ENCODE assay signal across 8 cellular contexts in the genomic region with DNA sequence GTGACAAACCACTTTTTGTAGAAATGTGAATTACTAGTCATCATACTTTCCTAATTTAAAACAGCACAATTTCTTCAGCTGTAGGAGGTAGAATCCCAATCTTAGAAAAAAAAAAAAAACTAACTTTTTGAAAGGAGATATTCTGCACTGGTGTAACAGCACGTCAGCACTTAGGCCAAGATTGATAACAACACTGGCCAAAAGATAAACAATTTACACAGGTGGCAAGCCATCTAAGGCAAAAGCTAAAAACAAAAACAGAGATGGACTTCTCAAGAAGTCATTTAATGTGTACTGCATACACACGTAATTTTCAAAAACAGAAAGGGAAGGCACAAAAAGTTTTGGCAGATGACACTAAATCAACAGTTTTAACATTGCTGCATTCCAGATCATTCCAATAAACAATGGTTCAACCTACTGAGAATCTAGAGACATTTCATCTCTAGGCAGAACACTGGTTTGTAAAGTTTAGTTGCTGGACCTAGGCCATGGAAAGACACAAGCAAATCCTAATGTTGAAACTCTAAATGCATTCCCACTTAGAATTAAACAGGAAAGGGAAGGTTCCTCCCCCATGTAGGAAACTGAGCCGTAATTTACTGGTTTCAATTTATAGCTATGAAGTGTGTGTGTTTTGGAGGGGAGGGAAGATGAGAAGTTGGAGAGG. TPM values are rescaled to one million over a fixed set of nuclear protein-coding genes. Genes with fewer than 3 reads are reported as not detected.
DNase-seq lines count a peak whose midpoint lies in the region; ATAC-seq and TF ChIP-seq lines count a peak whose summit lies in the region.

No MANE protein-coding gene starts in this region.

- no peaks in the 10 kb centered on the region for H3K9me3 ChIP-seq in HEK293 (ENCODE audit: control insufficient read depth, insufficient read depth, low read depth, low read length)
- H3K9me3 ChIP-seq in T-helper 17 cell (ENCODE audit: control insufficient read depth, low read length, poor library complexity, severe bottlenecking), result no peaks in the 10 kb centered on the region
- no peaks in the 10 kb centered on the region for H3K9me3 ChIP-seq in skeletal muscle tissue (ENCODE audit: control insufficient read depth in 3 of 3, low read length in 3 of 3)

- H3K4me1 ChIP-seq in HEK293 (ENCODE audit: control insufficient read depth, insufficient read depth, low read length) (peaks cover 10% of the 10 kb centered on the region; the same call in 1 of the 2 replicates), skeletal muscle tissue (ENCODE audit: control insufficient read depth in 3 of 3, insufficient read depth in 3 of 3, low read length in 3 of 3) (peaks cover 30 to 47% (median 33%) of the 10 kb centered on the region in 3 donors)

- H3K4me3 ChIP-seq in HEK293 (ENCODE audit: low read depth, low read length) (peak overlapping the region; percentile 91), fibroblast of villous mesenchyme (ENCODE audit: low read depth, low read length) (peak overlapping the region; percentile 92), skeletal muscle tissue (ENCODE audit: low read length in 3 of 3) (peak overlapping the region; percentile 85 to 95 (median 92))

- POLR2A ChIA-PET in HEK293 (lab: Yijun Ruan, JAX), result interaction anchor here (0.7 to 2.5 kb wide), 4 partner anchors 12 to 415 kb away, joined by 4 to 15 read pairs (median 6); no protein-coding TSS in a partner anchor

- H3K27me3 Mint-ChIP-seq in T-helper 17 cell, result no peaks in the 10 kb centered on the region

- peaks cover 0 to 7% of the 10 kb centered on the region in 2 experiments; a peak in 2 of 3 replicates for H3K36me3 ChIP-seq in HEK293 (ENCODE audit: control insufficient read depth in 2 of 2, insufficient read depth in 1 of 2, low read length in 2 of 2)
- H3K36me3 ChIP-seq in skeletal muscle tissue (ENCODE audit: control insufficient read depth in 3 of 3, insufficient read depth in 3 of 3, low read length in 3 of 3), result no peaks in the 10 kb centered on the region

- H3K27ac Mint-ChIP-seq in T-helper 17 cell, result peak overlapping the region; percentile 77

- H3K36me3 Mint-ChIP-seq in T-helper 17 cell (ENCODE audit: low read depth), result peaks cover 4% of the 10 kb centered on the region

- H3K27ac ChIP-seq in HEK293 (ENCODE audit: extremely low read depth, low read depth, low read length) (peak overlapping the region; percentile 80; the same call in 1 of the 2 replicates), skeletal muscle tissue (ENCODE audit: low read depth, low read length) (peak overlapping the region; percentile 91)

- TF ChIP-seq CTCF in HEK293 (tag by site-specific recombination; IDR thresholded peaks at IDR 0.05), result no peak
- TF ChIP-seq CTCF in fibroblast of villous mesenchyme (IDR thresholded peaks at IDR 0.05; ENCODE audit: insufficient read depth, low read depth, low read length), result no peak
- no peak for TF ChIP-seq CTCF in GM20000 (IDR thresholded peaks at IDR 0.05; ENCODE audit: extremely low read depth, missing control alignments)

- no peak for DNase-seq in T-helper 17 cell
- peak; percentile 78 for DNase-seq in fibroblast of villous mesenchyme (ENCODE audit: low read depth)
- no peak for DNase-seq in GM20000 (ENCODE audit: low spot score)
- DNase-seq in activated effector memory CD4-positive, alpha-beta T cell treated with anti-CD3 and anti-CD28 coated beads, Interleukin-2, amount 50 U/mL, for 16 hours, result no peak
- DNase-seq in GM19238 (ENCODE audit: insufficient read length, low spot score), result no peak

- no peaks in the 10 kb centered on the region for H3K27me3 ChIP-seq in skeletal muscle tissue (ENCODE audit: control insufficient read depth in 3 of 3, insufficient read depth in 3 of 3, low read length in 3 of 3)

- ATAC-seq in T-helper 17 cell, result no peak
- ATAC-seq in HG03196 (IDR thresholded peaks at IDR 0.05; ENCODE audit: unreplicated experiment), result no peak

- H3K4me1 Mint-ChIP-seq in T-helper 17 cell, result peaks cover 42% of the 10 kb centered on the region

- peak overlapping the region; percentile 98 for H3K4me3 Mint-ChIP-seq in T-helper 17 cell

- CTCF ChIA-PET in HEK293 (lab: Yijun Ruan, JAX), result interaction anchor here (0.6 to 3.6 kb wide), 18 partner anchors 13 to 610 kb away, joined by 3 to 25 read pairs (median 4); no protein-coding TSS in a partner anchor

- peak overlapping the region; percentile 83 to 93 (median 86) for H3K9ac ChIP-seq in skeletal muscle tissue (ENCODE audit: low read depth in 1 of 3, low read length in 3 of 3)

TF ChIP-seq in HEK293, 187 proteins besides CTCF, POLR2A, EP300 and RAD21 (continues in another document):
- TF ChIP-seq ZNF19 (tag by site-specific recombination; IDR thresholded peaks at IDR 0.05; ENCODE audit: low read depth) (no peak), ZNF600 (tag by site-specific recombination; IDR thresholded peaks at IDR 0.05) (peak; percentile 56), ZNF670 (tag by site-specific recombination; IDR thresholded peaks at IDR 0.05; ENCODE audit: low read depth) (no peak), ZNF350 (tag by site-specific recombination; IDR thresholded peaks at IDR 0.05) (no peak), PRDM6 (tag by site-specific recombination; IDR thresholded peaks at IDR 0.05) (peak; percentile 76), ZNF391 (tag by site-specific recombination; IDR thresholded peaks at IDR 0.05; ENCODE audit: borderline replicate concordance, low read depth) (no peak), GLI2 (tag by site-specific recombination; IDR thresholded peaks at IDR 0.05; ENCODE audit: borderline replicate concordance, low read depth) (no peak), ZEB2 (tag by site-specific recombination; IDR thresholded peaks at IDR 0.05) (no peak), ZNF791 (tag by site-specific recombination; IDR thresholded peaks at IDR 0.05) (no peak)
- TF ChIP-seq, protein P1, sequence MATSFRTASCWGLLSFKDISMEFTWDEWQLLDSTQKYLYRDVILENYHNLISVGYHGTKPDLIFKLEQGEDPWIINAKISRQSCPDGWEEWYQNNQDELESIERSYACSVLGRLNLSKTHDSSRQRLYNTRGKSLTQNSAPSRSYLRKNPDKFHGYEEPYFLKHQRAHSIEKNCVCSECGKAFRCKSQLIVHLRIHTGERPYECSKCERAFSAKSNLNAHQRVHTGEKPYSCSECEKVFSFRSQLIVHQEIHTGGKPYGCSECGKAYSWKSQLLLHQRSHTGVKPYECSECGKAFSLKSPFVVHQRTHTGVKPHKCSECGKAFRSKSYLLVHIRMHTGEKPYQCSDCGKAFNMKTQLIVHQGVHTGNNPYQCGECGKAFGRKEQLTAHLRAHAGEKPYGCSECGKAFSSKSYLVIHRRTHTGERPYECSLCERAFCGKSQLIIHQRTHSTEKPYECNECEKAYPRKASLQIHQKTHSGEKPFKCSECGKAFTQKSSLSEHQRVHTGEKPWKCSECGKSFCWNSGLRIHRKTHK (tag by site-specific recombination; IDR thresholded peaks at IDR 0.05), result no peak
- TF ChIP-seq, protein P2, sequence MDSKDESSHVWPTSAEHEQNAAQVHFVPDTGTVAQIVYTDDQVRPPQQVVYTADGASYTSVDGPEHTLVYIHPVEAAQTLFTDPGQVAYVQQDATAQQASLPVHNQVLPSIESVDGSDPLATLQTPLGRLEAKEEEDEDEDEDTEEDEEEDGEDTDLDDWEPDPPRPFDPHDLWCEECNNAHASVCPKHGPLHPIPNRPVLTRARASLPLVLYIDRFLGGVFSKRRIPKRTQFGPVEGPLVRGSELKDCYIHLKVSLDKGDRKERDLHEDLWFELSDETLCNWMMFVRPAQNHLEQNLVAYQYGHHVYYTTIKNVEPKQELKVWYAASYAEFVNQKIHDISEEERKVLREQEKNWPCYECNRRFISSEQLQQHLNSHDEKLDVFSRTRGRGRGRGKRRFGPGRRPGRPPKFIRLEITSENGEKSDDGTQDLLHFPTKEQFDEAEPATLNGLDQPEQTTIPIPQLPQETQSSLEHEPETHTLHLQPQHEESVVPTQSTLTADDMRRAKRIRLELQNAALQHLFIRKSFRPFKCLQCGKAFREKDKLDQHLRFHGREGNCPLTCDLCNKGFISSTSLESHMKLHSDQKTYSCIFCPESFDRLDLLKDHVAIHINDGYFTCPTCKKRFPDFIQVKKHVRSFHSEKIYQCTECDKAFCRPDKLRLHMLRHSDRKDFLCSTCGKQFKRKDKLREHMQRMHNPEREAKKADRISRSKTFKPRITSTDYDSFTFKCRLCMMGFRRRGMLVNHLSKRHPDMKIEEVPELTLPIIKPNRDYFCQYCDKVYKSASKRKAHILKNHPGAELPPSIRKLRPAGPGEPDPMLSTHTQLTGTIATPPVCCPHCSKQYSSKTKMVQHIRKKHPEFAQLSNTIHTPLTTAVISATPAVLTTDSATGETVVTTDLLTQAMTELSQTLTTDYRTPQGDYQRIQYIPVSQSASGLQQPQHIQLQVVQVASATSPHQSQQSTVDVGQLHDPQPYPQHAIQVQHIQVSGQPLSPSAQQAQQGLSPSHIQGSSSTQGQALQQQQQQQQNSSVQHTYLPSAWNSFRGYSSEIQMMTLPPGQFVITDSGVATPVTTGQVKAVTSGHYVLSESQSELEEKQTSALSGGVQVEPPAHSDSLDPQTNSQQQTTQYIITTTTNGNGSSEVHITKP (tag by site-specific recombination; IDR thresholded peaks at IDR 0.05), result 0 out of 2 replicates have a peak, but pooled peaks have one; percentile 21
- TF ChIP-seq, protein P3, sequence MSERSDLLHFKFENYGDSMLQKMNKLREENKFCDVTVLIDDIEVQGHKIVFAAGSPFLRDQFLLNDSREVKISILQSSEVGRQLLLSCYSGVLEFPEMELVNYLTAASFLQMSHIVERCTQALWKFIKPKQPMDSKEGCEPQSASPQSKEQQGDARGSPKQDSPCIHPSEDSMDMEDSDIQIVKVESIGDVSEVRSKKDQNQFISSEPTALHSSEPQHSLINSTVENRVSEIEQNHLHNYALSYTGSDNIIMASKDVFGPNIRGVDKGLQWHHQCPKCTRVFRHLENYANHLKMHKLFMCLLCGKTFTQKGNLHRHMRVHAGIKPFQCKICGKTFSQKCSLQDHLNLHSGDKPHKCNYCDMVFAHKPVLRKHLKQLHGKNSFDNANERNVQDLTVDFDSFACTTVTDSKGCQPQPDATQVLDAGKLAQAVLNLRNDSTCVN (tag by site-specific recombination; optimal IDR thresholded peaks at IDR 0.05), result no peak

RNA-seq across cellular contexts. Expression of gene GCLC, which starts 1.4 kb away (rescaled TPM):
- total RNA-seq in T-helper 17 cell, result 10 to 100 TPM; 20.7 to 22.2 TPM
- 25.8 and 36.3 TPM in 2 replicates for total RNA-seq in fibroblast of villous mesenchyme
- total RNA-seq in skeletal muscle tissue, result 9.4 TPM
